In the genomic region with DNA sequence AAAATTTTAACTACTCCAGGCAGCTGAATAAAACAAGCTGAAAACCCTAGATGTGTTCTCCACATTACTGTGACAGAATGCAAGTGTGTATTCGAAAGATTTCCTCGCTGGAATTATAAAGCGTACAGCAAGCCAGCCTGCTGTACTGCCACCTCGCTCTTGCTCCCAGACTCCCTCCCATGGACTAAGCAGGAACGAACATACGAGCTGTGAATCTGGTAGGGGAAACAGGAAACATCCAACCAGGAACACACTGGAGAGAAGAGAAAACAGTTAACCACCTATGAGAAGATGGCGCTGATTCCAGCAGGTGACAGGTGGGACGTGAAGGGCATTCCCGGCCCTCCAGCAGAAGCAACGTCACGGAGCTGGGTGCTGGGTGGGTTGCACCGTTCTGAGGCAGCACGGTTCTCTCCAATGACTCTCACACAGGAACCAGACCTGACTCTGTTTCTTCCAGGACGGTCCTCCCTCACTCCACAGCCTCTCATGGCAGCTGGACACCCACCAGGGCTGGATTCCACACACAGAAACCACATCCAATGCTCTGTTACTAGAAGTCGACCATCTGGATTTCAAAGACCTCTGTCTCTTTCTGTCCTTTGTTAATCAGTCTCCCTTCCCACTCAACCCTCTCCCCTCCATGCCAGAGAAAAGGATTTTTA, we compare ENCODE assay signal across 9 cellular contexts.
A peak's percentile ranks its signal among the peaks of the same experiment; 100 is the strongest.
DNase-seq lines count a peak whose midpoint lies in the region; ATAC-seq and TF ChIP-seq lines count a peak whose summit lies in the region.
"Had no signal": no experiment of that assay in that cellular context is flagged by ENCODE, and none has a peak within 500 bp of the region (broad histone marks: within the 10 kb centered on the region; RNA-seq: fewer than 3 reads in every experiment).

No MANE protein-coding gene starts in this region.

- no peak overlapping the region for H3K9ac ChIP-seq in neuronal stem cell (ENCODE audit: low read depth, low read length, poor library complexity)

- no CpG with 5 or more reads among the region's 15 CpGs for WGBS in neuronal stem cell (ENCODE audit: extremely low coverage in 2 of 2, insufficient read length in 2 of 2, insufficient replicate concordance in 1 of 2), 2 donors

- peak overlapping the region; percentile 23 for H3K27ac ChIP-seq in neuronal stem cell (replicated peaks; ENCODE audit: low read length)

- H3K4me3 ChIP-seq in BE2C (ENCODE audit: low read depth, low read length) = peak overlapping the region; percentile 25; the same call in 1 of the 2 replicates
- H3K4me3 ChIP-seq in fibroblast of the aortic adventitia (ENCODE audit: low read depth, low read length) = peak overlapping the region; percentile 39
- H3K4me3 ChIP-seq in neuronal stem cell (ENCODE audit: low read length in 2 of 2) = no peak overlapping the region
- H3K4me3 ChIP-seq: GM12878 had no signal

- H4K91ac ChIP-seq in neuronal stem cell (ENCODE audit: low read depth, low read length, poor library complexity) = no peak overlapping the region

- DNase-seq in BE2C = peak; percentile 47
- peak; percentile 66 for DNase-seq in NCI-H2227 (lab: John Stamatoyannopoulos, UW; ENCODE audit: unreplicated experiment)
- peak; percentile 73 for DNase-seq in fibroblast of the aortic adventitia (ENCODE audit: low read depth)
- DNase-seq in neuronal stem cell (ENCODE audit: low spot score) = no peak
- no peak for DNase-seq in EL

- H3K14ac ChIP-seq in neuronal stem cell (ENCODE audit: low read length) = no peak overlapping the region

- no peak overlapping the region for H2BK5ac ChIP-seq in neuronal stem cell (ENCODE audit: low read length)

- no peak overlapping the region for H2BK15ac ChIP-seq in neuronal stem cell (ENCODE audit: low read length)

- H3K9me3 ChIP-seq in BE2C (no peaks in the 10 kb centered on the region), neuronal stem cell (replicated peaks in 1 of 2; ENCODE audit: control insufficient read depth in 2 of 2, insufficient read depth in 1 of 2, low read depth in 1 of 2, low read length in 2 of 2) (peaks cover 3 to 7% of the 10 kb centered on the region in 2 donors)

- no peaks in the 10 kb centered on the region for H3K36me3 ChIP-seq in BE2C
- H3K36me3 ChIP-seq in neuronal stem cell (replicated peaks in 1 of 2; ENCODE audit: control insufficient read depth in 2 of 2, insufficient read depth in 2 of 2, low read length in 2 of 2) = peaks cover 0 to 37% of the 10 kb centered on the region in 2 donors

- H2BK12ac ChIP-seq in neuronal stem cell (ENCODE audit: low read length) = no peak overlapping the region

- no peak overlapping the region for H2AK5ac ChIP-seq in neuronal stem cell (ENCODE audit: low read depth, low read length)

- no peak overlapping the region for H2BK120ac ChIP-seq in neuronal stem cell (ENCODE audit: low read depth, low read length)

- peak; percentile 56 for TF ChIP-seq CTCF in BE2C (IDR thresholded peaks at IDR 0.05; ENCODE audit: low read depth, low read length)
- TF ChIP-seq CTCF in fibroblast of the aortic adventitia (IDR thresholded peaks at IDR 0.05; ENCODE audit: insufficient read depth, low read length) = peak; percentile 75

- H3K79me1 ChIP-seq in neuronal stem cell (ENCODE audit: low read depth, low read length) = peaks cover 2% of the 10 kb centered on the region

- H4K8ac ChIP-seq in neuronal stem cell (ENCODE audit: low read depth, low read length) = no peak overlapping the region

- ATAC-seq in HG03442 (IDR thresholded peaks at IDR 0.05; ENCODE audit: unreplicated experiment) = no peak
- ATAC-seq in GM21529 (IDR thresholded peaks at IDR 0.05; ENCODE audit: unreplicated experiment) = no peak
- no peak for ATAC-seq in HG03095 (IDR thresholded peaks at IDR 0.05; ENCODE audit: unreplicated experiment)
- ATAC-seq: GM12878 had no signal

- peaks cover 10% of the 10 kb centered on the region; the same call in 1 of the 2 replicates for H3K4me1 ChIP-seq in BE2C
- H3K4me1 ChIP-seq in neuronal stem cell (ENCODE audit: control insufficient read depth in 2 of 2, insufficient read depth in 1 of 2, low read depth in 1 of 2, low read length in 2 of 2) = peaks cover 11 to 16% of the 10 kb centered on the region in 2 donors

- no peak overlapping the region for H2AFZ ChIP-seq in neuronal stem cell (ENCODE audit: low read length)

- no peak overlapping the region for H3K4me2 ChIP-seq in neuronal stem cell (ENCODE audit: insufficient read depth, low read length, poor library complexity, severe bottlenecking)

- H3K18ac ChIP-seq in neuronal stem cell (ENCODE audit: low read length) = peak overlapping the region; percentile 2

- no peak overlapping the region for H3K4ac ChIP-seq in neuronal stem cell (ENCODE audit: low read length)

- no peaks in the 10 kb centered on the region for H3K27me3 ChIP-seq in BE2C
- H3K27me3 ChIP-seq in neuronal stem cell (ENCODE audit: control insufficient read depth in 3 of 3, insufficient read depth in 3 of 3, low read depth in 1 of 3, low read length in 3 of 3) = no peaks in the 10 kb centered on the region

- no peak overlapping the region for H3K23ac ChIP-seq in neuronal stem cell (ENCODE audit: low read depth, low read length, poor library complexity)

Comparison
In these comparisons a context has a peak if more than half of its experiments do, and no peak if none do; other contexts are left out.
1. DNase-seq: peak in BE2C (single experiment), NCI-H2227 (single experiment) and fibroblast of the aortic adventitia (single experiment); none in neuronal stem cell (single experiment) and EL (single experiment).
2. H3K4me3 ChIP-seq: peak in BE2C (single experiment) and fibroblast of the aortic adventitia (single experiment); none in neuronal stem cell (0 of 2).